Comparison of ENCODE assay signal across 20 cellular contexts in genomic region chrX:111467896-111468295, GRCh38. TPM values are rescaled to one million over a fixed set of nuclear protein-coding genes. Genes with fewer than 3 reads are reported as not detected.
A peak's percentile ranks its signal among the peaks of the same experiment; 100 is the strongest.
DNase-seq lines count a peak whose midpoint lies in the region; ATAC-seq and TF ChIP-seq lines count a peak whose summit lies in the region.
"Had no signal": no experiment of that assay in that cellular context is flagged by ENCODE, and none has a peak within 500 bp of the region (broad histone marks: within the 10 kb centered on the region; RNA-seq: fewer than 3 reads in every experiment).

No MANE protein-coding gene starts in this region.

- intact Hi-C loops in ovary (cut with DNase I) = no loop called here

- H3K9me3 ChIP-seq in H9 (ENCODE audit: control insufficient read depth, low read depth, low read length) (peaks cover 5% of the 10 kb centered on the region), hepatocyte (ENCODE audit: low read depth) (no peaks in the 10 kb centered on the region), suprapubic skin (no peaks in the 10 kb centered on the region), ovary (no peaks in the 10 kb centered on the region)
- H3K9me3 ChIP-seq: vagina had no signal

- no peak overlapping the region for H3K18ac ChIP-seq in H9 (ENCODE audit: insufficient read length, low read depth, low read length)

- no peak overlapping the region for H2BK15ac ChIP-seq in H9 (ENCODE audit: low read depth, low read length)

- H3K9me3 Mint-ChIP-seq in H9 = peaks cover 9 to 27% of the 10 kb centered on the region in 2 experiments; a peak in 4 of 5 replicates

- H3K23ac ChIP-seq in H9 (ENCODE audit: insufficient read length, low read depth, low read length) = no peak overlapping the region

- no peaks in the 10 kb centered on the region for H3K79me1 ChIP-seq in H9 (ENCODE audit: insufficient read depth, low read depth, low read length, poor library complexity, severe bottlenecking)

- no peaks in the 10 kb centered on the region; the same call in 1 of the 2 replicates for H3K27me3 Mint-ChIP-seq in H9 (ENCODE audit: low read depth)

- H4K91ac ChIP-seq in H9 (ENCODE audit: insufficient read length, low read depth, low read length) = no peak overlapping the region

- H2AFZ ChIP-seq in H9 (ENCODE audit: low read length) (no peak overlapping the region), hepatocyte (no peak overlapping the region)

- no peak overlapping the region for H2BK12ac ChIP-seq in H9 (ENCODE audit: insufficient read length, low read depth, low read length)

- no peak overlapping the region for H4K8ac ChIP-seq in H9 (replicated peaks; ENCODE audit: insufficient read length, low read depth, low read length)

- no peaks in the 10 kb centered on the region for H3K36me3 ChIP-seq in hepatocyte (replicated peaks; ENCODE audit: insufficient read depth, low read depth)
- no peaks in the 10 kb centered on the region for H3K36me3 ChIP-seq in suprapubic skin
- no peaks in the 10 kb centered on the region for H3K36me3 ChIP-seq in ovary
- H3K36me3 ChIP-seq: vagina had no signal

- no CpG with 5 or more reads among the region's 1 CpG for WGBS in H9 (ENCODE audit: extremely low coverage, insufficient read length, low lambda C conversion rate)
- 33% methylated on average over 1 of the region's 1 CpG for WGBS in hepatocyte (ENCODE audit: low lambda C conversion rate, missing lambda C conversion rate)
- 38% methylated on average over 1 of the region's 1 CpG for WGBS in suprapubic skin
- WGBS in ovary, 3 donors = 11 to 27% (median 22%) methylated on average over 1 of the region's 1 CpG

- no peak for TF ChIP-seq POLR2A in suprapubic skin (IDR thresholded peaks at IDR 0.05)
- no peak for TF ChIP-seq POLR2A in ovary (IDR thresholded peaks at IDR 0.05)

- no peaks in the 10 kb centered on the region for H3K9me2 ChIP-seq in hepatocyte (replicated peaks; ENCODE audit: insufficient read depth)

- peak overlapping the region; percentile 90 for H2BK20ac ChIP-seq in H9 (ENCODE audit: low read depth, low read length, poor library complexity, severe bottlenecking)

- no peaks in the 10 kb centered on the region for H3K79me2 ChIP-seq in H9 (ENCODE audit: insufficient read depth, low read length)
- H3K79me2 ChIP-seq in hepatocyte = no peaks in the 10 kb centered on the region

- H3K36me3 Mint-ChIP-seq in H9 (ENCODE audit: insufficient read depth in 1 of 3, low read depth in 3 of 3) = peaks cover 11 to 21% (median 12%) of the 10 kb centered on the region in 3 experiments
- H3K36me3 Mint-ChIP-seq: T-cell had no signal

- no peak overlapping the region for H2BK5ac ChIP-seq in H9 (ENCODE audit: insufficient read length, low read length)

- H3K4ac ChIP-seq in H9 (ENCODE audit: low read depth, low read length) = no peak overlapping the region

- no peak overlapping the region for H3T11ph ChIP-seq in H9 (ENCODE audit: low read length)

- no peak overlapping the region for H3K4me2 ChIP-seq in H9 (ENCODE audit: insufficient read depth, insufficient read length, low read length)
- no peak overlapping the region for H3K4me2 ChIP-seq in hepatocyte

- no peak overlapping the region for H3K14ac ChIP-seq in H9 (ENCODE audit: insufficient read depth, low read length)

- H2BK120ac ChIP-seq in H9 (ENCODE audit: low read depth, low read length, poor library complexity, severe bottlenecking) = no peak overlapping the region

- TF ChIP-seq CTCF in H9 (conservative IDR thresholded peaks at IDR 0.05) = no peak
- no peak for TF ChIP-seq CTCF in hepatocyte (IDR thresholded peaks at IDR 0.05; ENCODE audit: poor library complexity)
- TF ChIP-seq CTCF in suprapubic skin (IDR thresholded peaks at IDR 0.05) = no peak
- TF ChIP-seq CTCF in ovary (IDR thresholded peaks at IDR 0.05) = no peak

- no peak for ATAC-seq in HG03354 (IDR thresholded peaks at IDR 0.05; ENCODE audit: poor library complexity, severe bottlenecking, unreplicated experiment)
- ATAC-seq in GM18520 (IDR thresholded peaks at IDR 0.05; ENCODE audit: unreplicated experiment) = no peak
- ATAC-seq: T-cell had no signal

- H3K4me1 Mint-ChIP-seq in H9 = peaks cover 14 to 15% of the 10 kb centered on the region in 2 experiments
- H3K4me1 Mint-ChIP-seq: T-cell had no signal

- TF ChIP-seq EP300 in suprapubic skin (IDR thresholded peaks at IDR 0.05) (no peak), ovary (IDR thresholded peaks at IDR 0.05) (no peak)

- no peaks in the 10 kb centered on the region for H3K23me2 ChIP-seq in H9 (ENCODE audit: insufficient read length, low read depth, low read length, poor library complexity, severe bottlenecking)

- no peak overlapping the region for H4K5ac ChIP-seq in H9 (ENCODE audit: insufficient read length, low read depth, low read length)

- H3K27ac ChIP-seq in H9 (ENCODE audit: insufficient read length, low read depth, low read length) (no peak overlapping the region), hepatocyte (no peak overlapping the region), suprapubic skin (no peak overlapping the region), ovary (no peak overlapping the region)
- H3K27ac ChIP-seq: vagina had no signal

- H3K27me3 ChIP-seq in H9 (ENCODE audit: insufficient read depth, low read length) (no peaks in the 10 kb centered on the region), hepatocyte (no peaks in the 10 kb centered on the region), suprapubic skin (no peaks in the 10 kb centered on the region), ovary (no peaks in the 10 kb centered on the region)
- H3K27me3 ChIP-seq: vagina had no signal

- no peak overlapping the region for H2AK5ac ChIP-seq in H9 (ENCODE audit: insufficient read length, low read length)

- H3K4me3 ChIP-seq in hepatocyte = no peak overlapping the region
- no peak overlapping the region for H3K4me3 ChIP-seq in suprapubic skin
- no peak overlapping the region for H3K4me3 ChIP-seq in ovary
- H3K4me3 ChIP-seq: vagina had no signal

- no peak overlapping the region for H3K4me3 Mint-ChIP-seq in H9
- H3K4me3 Mint-ChIP-seq: HFFc6, T-cell had no signal

- H3K4me1 ChIP-seq in H9 (ENCODE audit: insufficient read depth, low read length) (peaks cover 5% of the 10 kb centered on the region; the same call in 1 of the 2 replicates), hepatocyte (ENCODE audit: insufficient read depth) (no peaks in the 10 kb centered on the region), suprapubic skin (no peaks in the 10 kb centered on the region), ovary (ENCODE audit: insufficient read depth) (no peaks in the 10 kb centered on the region)
- H3K4me1 ChIP-seq: vagina had no signal

- DNase-seq in H9 (no peak), NCI-H446 treated with DMSO at 0.1 percent for 48 hours (lab: John Stamatoyannopoulos, UW) (peak; percentile 59), hepatocyte (ENCODE audit: low spot score) (peak; percentile 41), suprapubic skin (ENCODE audit: low spot score in 2 of 2) (peak; percentile 58 to 74), ovary (no peak)
- DNase-seq: activated CD4-positive, alpha-beta T cell treated with anti-CD3 and anti-CD28 coated beads, Interleukin-2, amount 50 U/mL, for 1 hour; activated CD8-positive, alpha-beta memory T cell treated with anti-CD3 and anti-CD28 coated beads, Interleukin-2, amount 50 U/mL, for 48 hours; Calu3; GDM1; HFFc6; NCI-H345; retina; stimulated activated naive CD4-positive, alpha-beta T cell; T-cell had no signal

- no peaks in the 10 kb centered on the region for H4K20me1 ChIP-seq in H9 (ENCODE audit: control insufficient read depth, insufficient read depth, insufficient read length)
- H4K20me1 ChIP-seq in hepatocyte (ENCODE audit: insufficient read depth, poor library complexity, severe bottlenecking) = no peaks in the 10 kb centered on the region

- no peak overlapping the region for H3K56ac ChIP-seq in H9 (ENCODE audit: insufficient read length, low read depth, low read length)

- H3K27ac Mint-ChIP-seq in H9 = no peak overlapping the region; a peak in 1 of 7 replicates
- H3K27ac Mint-ChIP-seq: HFFc6, T-cell had no signal

- H3K9ac ChIP-seq in H9 (ENCODE audit: extremely low read depth, insufficient read length, low read length) = no peak overlapping the region

RNA-seq across cellular contexts. Expression of gene SERTM2, which starts 43.5 kb away (rescaled TPM):
- total RNA-seq in H9 (2021) (0.22 and 0.29 TPM in 2 replicates), hepatocyte (2.8 and 2.9 TPM in 2 replicates), suprapubic skin (under 1 TPM in 1 of 4 donors, not detected in 3; 0.16 TPM), ovary (1 to 10 TPM in 1 of 7 donors, under 1 TPM in 4, not detected in 2; 0.18 to 1.1 (median 0.72) TPM)
- polyA plus RNA-seq in hepatocyte (1.6 and 3.8 TPM in 2 replicates), ovary (1 to 10 TPM in 1 of 2 donors, under 1 TPM in 1; 0.23 to 1.5 TPM)
- total RNA-seq: Calu3, HFFc6, LHCN-M2, T-cell had no signal
- polyA plus RNA-seq: BJ had no signal

RNA-seq across cellular contexts. Expression of gene DCX, which starts 55.9 kb away (rescaled TPM):
- total RNA-seq in H9 (2021) (1.3 and 2.0 TPM in 2 replicates), hepatocyte (1.0 and 1.2 TPM in 2 replicates), suprapubic skin (under 1 TPM in 1 of 4 donors, not detected in 3; 0.42 TPM), ovary (under 1 TPM in 4 of 7 donors, not detected in 3; 0.02 to 0.22 (median 0.09) TPM)
- polyA plus RNA-seq in hepatocyte (0.05 and 0.34 TPM in 2 replicates), ovary (under 1 TPM; 0.04 to 0.13 TPM)
- total RNA-seq: Calu3, HFFc6, LHCN-M2, mononuclear cell, T-cell, vagina had no signal
- polyA plus RNA-seq: BJ had no signal

Comparison
In these comparisons a context has a peak if more than half of its experiments do, and no peak if none do; other contexts are left out.
1. DNase-seq: peak in NCI-H446 treated with DMSO at 0.1 percent for 48 hours (single experiment), hepatocyte (single experiment) and suprapubic skin (2 of 2); none in H9 (single experiment) and ovary (0 of 5).